ENCODE assay signal across 17 cellular contexts in genomic region chr7:12162420-12163113, GRCh38. TPM values are rescaled to one million over a fixed set of nuclear protein-coding genes. Genes with fewer than 3 reads are reported as not detected.
DNase-seq lines count a peak whose midpoint lies in the region; TF ChIP-seq lines count a peak whose summit lies in the region.
"Had no signal": no experiment of that assay in that cellular context is flagged by ENCODE, and none has a peak within 500 bp of the region (broad histone marks: within the 10 kb centered on the region; RNA-seq: fewer than 3 reads in every experiment).

No MANE protein-coding gene starts in this region.

- TF ChIP-seq CTCF in AG04450 (IDR thresholded peaks at IDR 0.05; ENCODE audit: low read depth, low read length) (no peak), astrocyte of the spinal cord (IDR thresholded peaks at IDR 0.05; ENCODE audit: low read depth, low read length) (no peak)

- intact Hi-C loops in head of caudate nucleus (cut with DNase I) = no loop called here

- TF ChIP-seq RAD21 in Ishikawa (IDR thresholded peaks at IDR 0.05; ENCODE audit: low read depth) = no peak

- H3K27ac ChIP-seq in AG04450 (ENCODE audit: low read depth, low read length) (no peak overlapping the region), substantia nigra (ENCODE audit: low read depth, low read length, poor library complexity, severe bottlenecking) (no peak overlapping the region)
- H3K27ac ChIP-seq: neutrophil, SJSA1, VCaP had no signal

- in situ Hi-C loops in astrocyte of the spinal cord (cut with HindIII; ENCODE audit: low sequenced_read_pairs) = no loop called here

- POLR2A ChIA-PET in AG04450 (lab: Yijun Ruan, JAX) = no interaction called here

- DNase-seq in AG04450 (ENCODE audit: low read depth, low spot score) = peak; percentile 11
- DNase-seq in astrocyte of the spinal cord (ENCODE audit: low read depth, low spot score) = peak; percentile 72
- DNase-seq in hepatic stellate cell (ENCODE audit: low spot score) = peak; percentile 22
- no peak for DNase-seq in substantia nigra (lab: John Stamatoyannopoulos, UW)
- no peak for DNase-seq in mesenteric fat pad (ENCODE audit: low spot score)
- no peak for DNase-seq in GM19238 (ENCODE audit: insufficient read length, low spot score)
- no peak for DNase-seq in head of caudate nucleus
- DNase-seq: activated naive CD4-positive, alpha-beta T cell treated with anti-CD3 and anti-CD28 coated beads, Interleukin-2, amount 50 U/mL, for 16 hours; cortex of kidney; H9; mesendoderm; NCI-H1436 treated with DMSO at 0.1 percent for 48 hours; NCI-H774 had no signal

- CTCF ChIA-PET in AG04450 (lab: Charles Lee) = interaction anchor here (1.2 kb wide), 1 partner anchor 156 kb away, joined by 3 read pairs; no protein-coding TSS in a partner anchor

- TF ChIP-seq EP300 in Ishikawa (IDR thresholded peaks at IDR 0.05; ENCODE audit: borderline replicate concordance) = peak; percentile 7; the same call in 1 of the 2 replicates

- H3K9me3 ChIP-seq in AG04450 (ENCODE audit: control insufficient read depth, insufficient read depth, low read length) = no peaks in the 10 kb centered on the region
- H3K9me3 ChIP-seq: neutrophil, SJSA1 had no signal

- H3K4me3 ChIP-seq in AG04450 (ENCODE audit: low read depth, low read length) = no peak overlapping the region
- H3K4me3 ChIP-seq in astrocyte of the spinal cord (ENCODE audit: low read depth, low read length) = no peak overlapping the region
- H3K4me3 ChIP-seq: SJSA1 had no signal

- H3K27me3 ChIP-seq in AG04450 (ENCODE audit: control insufficient read depth, insufficient read depth, low read length) = no peaks in the 10 kb centered on the region
- H3K27me3 ChIP-seq: neutrophil, SJSA1 had no signal

TF ChIP-seq in Ishikawa, 13 proteins besides CTCF, POLR2A, EP300 and RAD21:
- TF ChIP-seq CEBPB (IDR thresholded peaks at IDR 0.05) = peak; percentile 61
- TF ChIP-seq TCF12 (IDR thresholded peaks at IDR 0.05; ENCODE audit: low read depth) = no peak
- no peak for TF ChIP-seq CREB1 (IDR thresholded peaks at IDR 0.05; ENCODE audit: low read depth)

RNA-seq across cellular contexts. Expression of gene TMEM106B, which starts 48.5 kb away (rescaled TPM):
- 38.1 and 58.0 TPM in 2 replicates for polyA plus RNA-seq in AG04450 (2011; rRNA removed)
- 21.7 and 43.5 TPM in 2 replicates for polyA minus RNA-seq in AG04450 (2011; rRNA and poly(A)+ RNA removed)
- total RNA-seq in mesenteric fat pad = 35.4 TPM

Comparison
In these comparisons a context has a peak if more than half of its experiments do, and no peak if none do; other contexts are left out.
1. DNase-seq: peak in AG04450 (single experiment), astrocyte of the spinal cord (single experiment) and hepatic stellate cell (single experiment); none in substantia nigra (0 of 49), mesenteric fat pad (single experiment), GM19238 (single experiment) and head of caudate nucleus (0 of 42).